In the genomic region with DNA sequence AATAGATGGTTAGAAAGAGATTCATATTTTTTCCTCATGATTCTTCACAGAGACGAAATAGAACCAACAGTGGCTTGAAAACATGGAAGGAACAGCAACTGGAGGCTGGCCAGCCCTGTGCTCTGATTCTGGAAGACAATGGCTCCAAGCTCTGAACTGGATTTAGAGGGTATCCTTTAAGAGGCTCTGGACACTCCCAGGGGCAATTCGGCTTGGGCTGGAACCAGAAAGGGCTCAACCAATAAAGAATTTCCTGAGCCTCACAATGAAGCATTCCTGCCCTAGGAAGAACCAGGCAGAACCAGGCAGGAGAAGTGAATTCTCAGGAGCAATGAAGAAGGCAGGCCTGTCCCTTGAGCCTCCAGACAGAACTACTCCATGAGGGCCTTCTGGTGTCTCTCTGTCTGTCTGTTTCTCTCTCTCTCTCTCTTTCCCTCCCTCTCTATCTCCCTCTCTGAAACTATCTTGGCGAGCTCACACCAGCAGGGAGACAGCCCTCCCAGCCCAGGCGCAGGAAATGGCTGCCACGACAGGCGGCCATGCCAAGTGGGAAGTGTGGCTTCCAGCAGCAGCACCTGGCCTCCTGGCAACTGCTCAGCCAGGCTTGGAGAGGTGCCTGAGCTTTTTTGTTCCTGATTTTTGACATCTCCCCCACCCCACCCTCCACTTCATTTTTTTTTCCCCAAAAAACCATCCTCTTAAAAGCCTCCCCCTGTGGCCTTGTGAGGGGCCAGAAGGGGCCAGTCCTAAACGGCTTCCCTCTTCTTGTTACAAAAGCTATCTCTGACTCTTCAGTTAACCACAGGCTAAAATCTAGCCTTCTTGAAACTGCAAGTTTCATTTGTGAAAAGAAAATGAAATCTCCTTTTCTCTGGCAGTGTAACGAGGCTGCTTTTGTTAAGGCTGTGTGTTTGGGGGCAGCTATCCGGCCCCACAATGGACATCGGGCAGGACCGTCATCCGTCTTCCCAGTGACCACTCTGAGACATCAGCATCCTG, we compare ENCODE assay signal across 13 cellular contexts.
DNase-seq lines count a peak whose midpoint lies in the region; ATAC-seq, FAIRE-seq and TF ChIP-seq lines count a peak whose summit lies in the region.
"Had no signal": no experiment of that assay in that cellular context is flagged by ENCODE, and none has a peak within 500 bp of the region (broad histone marks: within the 10 kb centered on the region; RNA-seq: fewer than 3 reads in every experiment).

No MANE protein-coding gene starts in this region.

- no peaks in the 10 kb centered on the region for H3K27me3 ChIP-seq in GM23338 (ENCODE audit: insufficient read depth)

- no peak overlapping the region for H3K27ac Mint-ChIP-seq in GM23338
- H3K27ac Mint-ChIP-seq in activated CD4-positive, alpha-beta T cell treated with anti-CD3 and anti-CD28 coated beads for 36 hours: no peak overlapping the region
- H3K27ac Mint-ChIP-seq: stimulated activated naive B cell treated with anti-CD40 and anti-IgM and Interleukin-4, amounts not matched to agents 10 μg/mL and 1 μg/mL and 100 μg/mL, for 72 hours had no signal

- no peaks in the 10 kb centered on the region for H3K9me3 Mint-ChIP-seq in GM23338
- no peaks in the 10 kb centered on the region for H3K9me3 Mint-ChIP-seq in activated CD4-positive, alpha-beta T cell treated with anti-CD3 and anti-CD28 coated beads for 36 hours (ENCODE audit: low read depth)
- H3K9me3 Mint-ChIP-seq: stimulated activated naive B cell treated with anti-CD40 and anti-IgM and Interleukin-4, amounts not matched to agents 10 μg/mL and 1 μg/mL and 100 μg/mL, for 72 hours had no signal

- TF ChIP-seq POLR2A in H54 (IDR thresholded peaks at IDR 0.05; ENCODE audit: low read depth, low read length): no peak

- H3K9me2 ChIP-seq in GM23338 (ENCODE audit: insufficient read depth): no peaks in the 10 kb centered on the region

- H3F3A ChIP-seq in GM23338 (replicated peaks; ENCODE audit: low read depth): no peaks in the 10 kb centered on the region

- intact Hi-C loops in left colon (cut with DNase I, micrococcal nuclease): no loop called here
- intact Hi-C loops in activated CD4-positive, alpha-beta T cell treated with anti-CD3 and anti-CD28 coated beads for 36 hours (cut with DNase I, micrococcal nuclease): no loop called here

- no peak for TF ChIP-seq CTCF in GM10248 (IDR thresholded peaks at IDR 0.05; ENCODE audit: control extremely low read depth, extremely low read depth, low read depth, missing control alignments)
- no peak for TF ChIP-seq CTCF in GM23338 (conservative IDR thresholded peaks at IDR 0.05; ENCODE audit: low read depth in 2 of 2)

- no peaks in the 10 kb centered on the region for H3K4me1 ChIP-seq in GM23338 (ENCODE audit: insufficient read depth)

- POLR2A ChIA-PET in GM10248 (lab: Yijun Ruan, JAX): no interaction called here
- POLR2A ChIA-PET in activated CD4-positive, alpha-beta T cell treated with anti-CD3 and anti-CD28 coated beads for 36 hours (lab: Charles Lee): no interaction called here

- no peak overlapping the region for H3K4me3 Mint-ChIP-seq in GM23338
- no peak overlapping the region for H3K4me3 Mint-ChIP-seq in activated CD4-positive, alpha-beta T cell treated with anti-CD3 and anti-CD28 coated beads for 36 hours
- H3K4me3 Mint-ChIP-seq: stimulated activated naive B cell treated with anti-CD40 and anti-IgM and Interleukin-4, amounts not matched to agents 10 μg/mL and 1 μg/mL and 100 μg/mL, for 72 hours had no signal

- ATAC-seq in GM23338 (no peak), HG03520 (IDR thresholded peaks at IDR 0.05; ENCODE audit: unreplicated experiment) (peak; percentile 73), left colon (no peak)
- no peak for ATAC-seq in activated CD4-positive, alpha-beta T cell treated with anti-CD3 and anti-CD28 coated beads for 36 hours
- ATAC-seq: stimulated activated naive B cell treated with anti-CD40 and anti-IgM and Interleukin-4, amounts not matched to agents 10 μg/mL and 1 μg/mL and 100 μg/mL, for 72 hours had no signal

- H4K20me1 ChIP-seq in GM23338 (replicated peaks; ENCODE audit: insufficient read depth): no peaks in the 10 kb centered on the region

- no peaks in the 10 kb centered on the region for H3K36me3 ChIP-seq in GM23338 (ENCODE audit: insufficient read depth)

- H3K79me2 ChIP-seq in GM23338 (replicated peaks; ENCODE audit: insufficient read depth): no peaks in the 10 kb centered on the region

- DNase-seq in GM10248 (ENCODE audit: extremely low spot score) (peak; percentile 45), GM19240 (ENCODE audit: insufficient read length, low spot score) (peak; percentile 29), GM23338 (ENCODE audit: low spot score) (no peak), left colon (no peak), H54 (ENCODE audit: insufficient read length, low spot score) (no peak), inferior parietal cortex (ENCODE audit: extremely low spot score) (no peak)
- no peak for DNase-seq in activated CD4-positive, alpha-beta T cell treated with anti-CD3 and anti-CD28 coated beads for 36 hours
- DNase-seq: ACHN; DMS153; Kasumi-1; NCI-H2171 treated with DMSO at 0.1 percent for 48 hours; stimulated activated naive B cell treated with anti-CD40 and anti-IgM and Interleukin-4, amounts not matched to agents 10 μg/mL and 1 μg/mL and 100 μg/mL, for 72 hours had no signal

- no peaks in the 10 kb centered on the region for H3K36me3 Mint-ChIP-seq in GM23338 (ENCODE audit: low read depth)
- H3K36me3 Mint-ChIP-seq in activated CD4-positive, alpha-beta T cell treated with anti-CD3 and anti-CD28 coated beads for 36 hours (ENCODE audit: low read depth): no peaks in the 10 kb centered on the region
- H3K36me3 Mint-ChIP-seq: stimulated activated naive B cell treated with anti-CD40 and anti-IgM and Interleukin-4, amounts not matched to agents 10 μg/mL and 1 μg/mL and 100 μg/mL, for 72 hours had no signal

- H3K27ac ChIP-seq in GM23338 (ENCODE audit: low read depth): no peak overlapping the region

- CTCF ChIA-PET in GM10248 (lab: Yijun Ruan, JAX): interaction anchor here (1.1 to 16.2 kb wide), 6 partner anchors 8 to 1077 kb away, joined by 3 to 256 read pairs (median 6); no protein-coding TSS in a partner anchor
- CTCF ChIA-PET in activated CD4-positive, alpha-beta T cell treated with anti-CD3 and anti-CD28 coated beads for 36 hours (lab: Charles Lee): interaction anchor here (0.9 kb wide), 1 partner anchor 8 kb away, joined by 4 read pairs; no protein-coding TSS in a partner anchor

- no peak overlapping the region for H3K4me2 ChIP-seq in GM23338

- no peak for FAIRE-seq in H54 (lab: Jason Lieb, UNC)

- H3K27me3 Mint-ChIP-seq in GM23338 (ENCODE audit: insufficient read depth, low read depth, poor library complexity): peaks cover 5% of the 10 kb centered on the region
- H3K27me3 Mint-ChIP-seq in activated CD4-positive, alpha-beta T cell treated with anti-CD3 and anti-CD28 coated beads for 36 hours: peaks cover 12% of the 10 kb centered on the region

- 0 out of 2 replicates have a peak overlapping the region, but pooled peaks have one; percentile 14 for H2AFZ ChIP-seq in GM23338

- peaks cover 4% of the 10 kb centered on the region; the same call in 2 of the 3 replicates for H3K4me1 Mint-ChIP-seq in GM23338
- no peaks in the 10 kb centered on the region for H3K4me1 Mint-ChIP-seq in activated CD4-positive, alpha-beta T cell treated with anti-CD3 and anti-CD28 coated beads for 36 hours

- H3K4me3 ChIP-seq in GM23338: no peak overlapping the region

TF ChIP-seq in GM23338, 12 proteins besides CTCF, POLR2A, EP300 and RAD21 (continues in another document):
- TF ChIP-seq ZNF331 (CRISPR knock-in tag; IDR thresholded peaks at IDR 0.05; ENCODE audit: low read depth) (no peak), ZNF114 (CRISPR knock-in tag; IDR thresholded peaks at IDR 0.05) (no peak), EZH2phosphoT487 (IDR thresholded peaks at IDR 0.05; ENCODE audit: unreplicated experiment) (no peak), CREB1 (CRISPR knock-in tag; IDR thresholded peaks at IDR 0.05; ENCODE audit: low read depth) (no peak)

Comparison
In these comparisons a context has a peak if more than half of its experiments do, and no peak if none do; other contexts are left out.
1. DNase-seq: peak in GM10248 (single experiment) and GM19240 (single experiment); none in GM23338 (single experiment), left colon (0 of 2), H54 (single experiment), inferior parietal cortex (single experiment) and activated CD4-positive, alpha-beta T cell treated with anti-CD3 and anti-CD28 coated beads for 36 hours (single experiment).